ENCODE assay signal across 11 cellular contexts in genomic region chr3:4355401-4356224, GRCh38. TPM values are rescaled to one million over a fixed set of nuclear protein-coding genes. Genes with fewer than 3 reads are reported as not detected.
A peak's percentile ranks its signal among the peaks of the same experiment; 100 is the strongest.
DNase-seq lines count a peak whose midpoint lies in the region; ATAC-seq and TF ChIP-seq lines count a peak whose summit lies in the region.
"Had no signal": no experiment of that assay in that cellular context is flagged by ENCODE, and none has a peak within 500 bp of the region (broad histone marks: within the 10 kb centered on the region; RNA-seq: fewer than 3 reads in every experiment).

No MANE protein-coding gene starts in this region.

- no peaks in the 10 kb centered on the region for H3K27me3 ChIP-seq in kidney epithelial cell (ENCODE audit: control insufficient read depth, insufficient read depth, low read length)

- peak overlapping the region; percentile 3 for H3K27ac Mint-ChIP-seq in activated naive CD8-positive, alpha-beta T cell treated with anti-CD3 and anti-CD28 coated beads, Interleukin-2, amount 50 U/mL, for 24 hours
- H3K27ac Mint-ChIP-seq in activated CD8-positive, alpha-beta T cell treated with anti-CD3 and anti-CD28 coated beads, Interleukin-2, amount 10 ng/mL, durations not matched to agents 7 days and 5 days = no peak overlapping the region
- H3K27ac Mint-ChIP-seq: WTC11 had no signal

- H3K9me3 Mint-ChIP-seq in activated naive CD8-positive, alpha-beta T cell treated with anti-CD3 and anti-CD28 coated beads, Interleukin-2, amount 50 U/mL, for 24 hours = no peaks in the 10 kb centered on the region
- no peaks in the 10 kb centered on the region for H3K9me3 Mint-ChIP-seq in activated CD8-positive, alpha-beta T cell treated with anti-CD3 and anti-CD28 coated beads, Interleukin-2, amount 10 ng/mL, durations not matched to agents 7 days and 5 days (ENCODE audit: insufficient read depth)
- H3K9me3 Mint-ChIP-seq: WTC11 had no signal

- no peaks in the 10 kb centered on the region for H3K36me3 ChIP-seq in kidney epithelial cell (ENCODE audit: control insufficient read depth, insufficient read depth, low read length)

- no peak for ATAC-seq in activated naive CD8-positive, alpha-beta T cell treated with anti-CD3 and anti-CD28 coated beads, Interleukin-2, amount 50 U/mL, for 24 hours
- no peak for ATAC-seq in activated CD8-positive, alpha-beta T cell treated with anti-CD3 and anti-CD28 coated beads, Interleukin-2, amount 10 ng/mL, durations not matched to agents 7 days and 5 days
- ATAC-seq: WTC11 had no signal

- POLR2A ChIA-PET in activated CD8-positive, alpha-beta T cell treated with anti-CD3 and anti-CD28 coated beads, Interleukin-2, amount 10 ng/mL, durations not matched to agents 7 days and 5 days (lab: Charles Lee) = no interaction called here

- H3K4me3 Mint-ChIP-seq in activated naive CD8-positive, alpha-beta T cell treated with anti-CD3 and anti-CD28 coated beads, Interleukin-2, amount 50 U/mL, for 24 hours = no peak overlapping the region
- no peak overlapping the region for H3K4me3 Mint-ChIP-seq in activated CD8-positive, alpha-beta T cell treated with anti-CD3 and anti-CD28 coated beads, Interleukin-2, amount 10 ng/mL, durations not matched to agents 7 days and 5 days
- H3K4me3 Mint-ChIP-seq: WTC11 had no signal

- TF ChIP-seq CTCF in kidney epithelial cell (IDR thresholded peaks at IDR 0.05; ENCODE audit: insufficient read depth, low read length, poor library complexity, severe bottlenecking) (no peak), retinal pigment epithelial cell (conservative IDR thresholded peaks at IDR 0.05; ENCODE audit: low read depth, low read length) (no peak)

- CTCF ChIA-PET in activated CD8-positive, alpha-beta T cell treated with anti-CD3 and anti-CD28 coated beads, Interleukin-2, amount 10 ng/mL, durations not matched to agents 7 days and 5 days (lab: Charles Lee) = interaction anchor here (1.2 to 1.6 kb wide), 2 partner anchors 163 to 278 kb away, joined by 3 to 4 read pairs; no protein-coding TSS in a partner anchor

- H3K4me3 ChIP-seq in kidney epithelial cell (ENCODE audit: low read depth, low read length) (no peak overlapping the region), retinal pigment epithelial cell (ENCODE audit: low read length) (no peak overlapping the region)

- H3K27me3 Mint-ChIP-seq in activated naive CD8-positive, alpha-beta T cell treated with anti-CD3 and anti-CD28 coated beads, Interleukin-2, amount 50 U/mL, for 24 hours = no peaks in the 10 kb centered on the region
- H3K27me3 Mint-ChIP-seq in activated CD8-positive, alpha-beta T cell treated with anti-CD3 and anti-CD28 coated beads, Interleukin-2, amount 10 ng/mL, durations not matched to agents 7 days and 5 days (ENCODE audit: low read depth) = no peaks in the 10 kb centered on the region

- H3K36me3 Mint-ChIP-seq in activated naive CD8-positive, alpha-beta T cell treated with anti-CD3 and anti-CD28 coated beads, Interleukin-2, amount 50 U/mL, for 24 hours (ENCODE audit: low read depth) = no peaks in the 10 kb centered on the region
- peaks cover 2% of the 10 kb centered on the region for H3K36me3 Mint-ChIP-seq in activated CD8-positive, alpha-beta T cell treated with anti-CD3 and anti-CD28 coated beads, Interleukin-2, amount 10 ng/mL, durations not matched to agents 7 days and 5 days (ENCODE audit: low read depth)
- H3K36me3 Mint-ChIP-seq: WTC11 had no signal

- H3K4me1 Mint-ChIP-seq in activated naive CD8-positive, alpha-beta T cell treated with anti-CD3 and anti-CD28 coated beads, Interleukin-2, amount 50 U/mL, for 24 hours = peaks cover 29% of the 10 kb centered on the region
- peaks cover 26% of the 10 kb centered on the region for H3K4me1 Mint-ChIP-seq in activated CD8-positive, alpha-beta T cell treated with anti-CD3 and anti-CD28 coated beads, Interleukin-2, amount 10 ng/mL, durations not matched to agents 7 days and 5 days (ENCODE audit: low read depth)
- H3K4me1 Mint-ChIP-seq: WTC11 had no signal

- DNase-seq in NCI-H2227 (lab: John Stamatoyannopoulos, UW; ENCODE audit: unreplicated experiment) (peak; percentile 5), NCI-H2227 treated with DMSO at 0.1 percent for 48 hours (lab: John Stamatoyannopoulos, UW) (no peak), kidney epithelial cell (ENCODE audit: low read depth) (peak; percentile 34), retinal pigment epithelial cell (ENCODE audit: low read depth) (peak; percentile 63), cortex of kidney (lab: John Stamatoyannopoulos, UW) (no peak)
- DNase-seq in activated naive CD8-positive, alpha-beta T cell treated with anti-CD3 and anti-CD28 coated beads, Interleukin-2, amount 50 U/mL, for 24 hours = no peak
- DNase-seq in activated CD8-positive, alpha-beta T cell treated with anti-CD3 and anti-CD28 coated beads, Interleukin-2, amount 10 ng/mL, durations not matched to agents 7 days and 5 days = no peak
- no peak for DNase-seq in NK-92 treated with Interleukin-12 subunit alpha and Interleukin-12 subunit beta, amount 100 ng/mL, for 24 hours (lab: John Stamatoyannopoulos, UW)
- DNase-seq: activated T-cell treated with anti-CD3 and anti-CD28 coated beads, Interleukin-2, amount 50 U/mL, for 48 hours; NCI-H446 had no signal

RNA-seq across cellular contexts. Expression of gene SETMAR, which starts 52.4 kb away (rescaled TPM):
- 17.8 and 19.2 TPM in 2 replicates for total RNA-seq in kidney epithelial cell
- 10 to 100 TPM; 10.2 to 10.6 TPM for total RNA-seq in activated CD8-positive, alpha-beta T cell treated with anti-CD3 and anti-CD28 coated beads, Interleukin-2, amount 10 ng/mL, durations not matched to agents 7 days and 5 days

Comparison
In these comparisons a context has a peak if more than half of its experiments do, and no peak if none do; other contexts are left out.
1. DNase-seq: peak in NCI-H2227 (single experiment), kidney epithelial cell (single experiment) and retinal pigment epithelial cell (single experiment); none in NCI-H2227 treated with DMSO at 0.1 percent for 48 hours (single experiment), activated naive CD8-positive, alpha-beta T cell treated with anti-CD3 and anti-CD28 coated beads, Interleukin-2, amount 50 U/mL, for 24 hours (single experiment), cortex of kidney (single experiment), activated CD8-positive, alpha-beta T cell treated with anti-CD3 and anti-CD28 coated beads, Interleukin-2, amount 10 ng/mL, durations not matched to agents 7 days and 5 days (single experiment) and NK-92 treated with Interleukin-12 subunit alpha and Interleukin-12 subunit beta, amount 100 ng/mL, for 24 hours (single experiment).